1 cellular context compared by ENCODE assay signal in the genomic region with DNA sequence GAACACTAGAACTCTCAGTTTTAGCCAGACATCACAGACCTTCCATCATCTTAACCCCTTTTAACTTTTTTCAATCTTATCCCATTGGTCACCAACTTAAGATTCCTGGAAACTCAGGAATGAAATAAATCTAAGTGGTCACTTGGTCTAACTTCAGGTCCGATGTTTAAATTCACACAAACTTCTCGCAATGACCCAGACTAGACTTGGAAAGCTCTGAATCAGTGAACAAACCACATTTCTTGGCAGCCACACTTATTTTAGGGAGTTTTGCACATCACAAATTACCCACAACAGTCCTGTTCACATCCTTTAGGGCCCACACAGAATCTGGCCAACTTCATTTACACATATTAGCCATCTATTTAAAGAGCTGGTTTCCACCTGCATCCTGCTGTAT.
TF ChIP-seq lines count a peak whose summit lies in the region.

No MANE protein-coding gene starts in this region.

TF ChIP-seq in IMR-90, 13 proteins besides CTCF, POLR2A, EP300 and RAD21 (continued from another document):
- TF ChIP-seq MAFK (IDR thresholded peaks at IDR 0.05; ENCODE audit: low read depth, low read length) (no peak), RCOR1 (IDR thresholded peaks at IDR 0.05; ENCODE audit: insufficient replicate concordance, low read length) (no peak), FOS (IDR thresholded peaks at IDR 0.05; ENCODE audit: low read depth, low read length) (no peak), MAZ (IDR thresholded peaks at IDR 0.05; ENCODE audit: borderline replicate concordance, low read depth, low read length) (no peak), ELK1 (IDR thresholded peaks at IDR 0.05; ENCODE audit: borderline replicate concordance, low read depth, low read length) (no peak), BHLHE40 (IDR thresholded peaks at IDR 0.05; ENCODE audit: low read depth, low read length) (no peak), SMC3 (IDR thresholded peaks at IDR 0.05; ENCODE audit: low read depth, low read length) (no peak), MXI1 (IDR thresholded peaks at IDR 0.05; ENCODE audit: borderline replicate concordance, low read depth, low read length) (no peak), CHD1 (IDR thresholded peaks at IDR 0.05; ENCODE audit: low read depth, low read length) (no peak), RFX5 (IDR thresholded peaks at IDR 0.05; ENCODE audit: low read depth, low read length) (no peak)
- TF ChIP-seq, protein P1, sequence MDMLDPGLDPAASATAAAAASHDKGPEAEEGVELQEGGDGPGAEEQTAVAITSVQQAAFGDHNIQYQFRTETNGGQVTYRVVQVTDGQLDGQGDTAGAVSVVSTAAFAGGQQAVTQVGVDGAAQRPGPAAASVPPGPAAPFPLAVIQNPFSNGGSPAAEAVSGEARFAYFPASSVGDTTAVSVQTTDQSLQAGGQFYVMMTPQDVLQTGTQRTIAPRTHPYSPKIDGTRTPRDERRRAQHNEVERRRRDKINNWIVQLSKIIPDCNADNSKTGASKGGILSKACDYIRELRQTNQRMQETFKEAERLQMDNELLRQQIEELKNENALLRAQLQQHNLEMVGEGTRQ (IDR thresholded peaks at IDR 0.05; ENCODE audit: low read depth, low read length): no peak
